20 cellular contexts compared by ENCODE assay signal in genomic region chr7:155209478-155209864, GRCh38.
DNase-seq lines count a peak whose midpoint lies in the region; ATAC-seq and TF ChIP-seq lines count a peak whose summit lies in the region.
"Had no signal": no experiment of that assay in that cellular context is flagged by ENCODE, and none has a peak within 500 bp of the region (broad histone marks: within the 10 kb centered on the region; RNA-seq: fewer than 3 reads in every experiment).

No MANE protein-coding gene starts in this region.

- peaks cover 49% of the 10 kb centered on the region for H3K4me1 Mint-ChIP-seq in activated CD4-positive, alpha-beta memory T cell treated with anti-CD3 and anti-CD28 coated beads for 36 hours (ENCODE audit: low read depth)
- peaks cover 40% of the 10 kb centered on the region for H3K4me1 Mint-ChIP-seq in activated CD4-positive, alpha-beta memory T cell treated with anti-CD3 and anti-CD28 coated beads, Interleukin-2, amount 10 ng/mL, durations not matched to agents 7 days and 5 days
- peaks cover 41% of the 10 kb centered on the region for H3K4me1 Mint-ChIP-seq in activated CD8-positive, alpha-beta T cell treated with anti-CD3 and anti-CD28 coated beads for 36 hours (ENCODE audit: low read depth)

- H3K27ac Mint-ChIP-seq in activated CD4-positive, alpha-beta memory T cell treated with anti-CD3 and anti-CD28 coated beads for 36 hours, result peak overlapping the region; percentile 29
- no peak overlapping the region for H3K27ac Mint-ChIP-seq in activated CD4-positive, alpha-beta memory T cell treated with anti-CD3 and anti-CD28 coated beads, Interleukin-2, amount 10 ng/mL, durations not matched to agents 7 days and 5 days
- H3K27ac Mint-ChIP-seq in activated CD8-positive, alpha-beta T cell treated with anti-CD3 and anti-CD28 coated beads for 36 hours, result no peak overlapping the region
- H3K27ac Mint-ChIP-seq: activated naive CD4-positive, alpha-beta T cell treated with anti-CD3 and anti-CD28 coated beads, Interleukin-2, amount 50 U/mL, for 72 hours had no signal

- no peak overlapping the region for H3K4me3 Mint-ChIP-seq in activated CD4-positive, alpha-beta memory T cell treated with anti-CD3 and anti-CD28 coated beads for 36 hours
- H3K4me3 Mint-ChIP-seq in activated CD4-positive, alpha-beta memory T cell treated with anti-CD3 and anti-CD28 coated beads, Interleukin-2, amount 10 ng/mL, durations not matched to agents 7 days and 5 days, result no peak overlapping the region
- H3K4me3 Mint-ChIP-seq in activated CD8-positive, alpha-beta T cell treated with anti-CD3 and anti-CD28 coated beads for 36 hours, result no peak overlapping the region
- H3K4me3 Mint-ChIP-seq: CD14-positive monocyte had no signal

- CTCF ChIA-PET in activated CD4-positive, alpha-beta memory T cell treated with anti-CD3 and anti-CD28 coated beads for 36 hours (lab: Charles Lee), result no interaction called here
- CTCF ChIA-PET in activated CD4-positive, alpha-beta memory T cell treated with anti-CD3 and anti-CD28 coated beads, Interleukin-2, amount 10 ng/mL, durations not matched to agents 7 days and 5 days (lab: Charles Lee), result no interaction called here
- CTCF ChIA-PET in activated CD8-positive, alpha-beta T cell treated with anti-CD3 and anti-CD28 coated beads for 36 hours (lab: Charles Lee), result interaction anchor here (0.9 to 1.0 kb wide), 2 partner anchors 20 to 135 kb away, joined by 3 to 4 read pairs; no protein-coding TSS in a partner anchor

- peaks cover 13 to 26% of the 10 kb centered on the region in 2 donors for H3K27me3 ChIP-seq in stomach smooth muscle (ENCODE audit: control insufficient read depth in 1 of 2, insufficient read depth in 2 of 2, low read length in 2 of 2)
- H3K27me3 ChIP-seq: ovary had no signal

- no peak overlapping the region for H3K9ac ChIP-seq in stomach smooth muscle (ENCODE audit: low read length in 2 of 2)

- H3K27ac ChIP-seq in stomach smooth muscle (ENCODE audit: low read length), result peak overlapping the region; percentile 18
- H3K27ac ChIP-seq: 22Rv1, ovary had no signal

- H3K4me3 ChIP-seq in stomach smooth muscle (ENCODE audit: low read length in 2 of 2), result no peak overlapping the region
- H3K4me3 ChIP-seq: coronary artery, ovary had no signal

- peaks cover 12% of the 10 kb centered on the region for H3K4me1 ChIP-seq in stomach smooth muscle (ENCODE audit: control insufficient read depth, insufficient read depth, low read length)

- no peak for TF ChIP-seq CTCF in activated CD8-positive, alpha-beta T cell treated with anti-CD3 and anti-CD28 coated beads for 36 hours (IDR thresholded peaks at IDR 0.05)

- H3K36me3 ChIP-seq in stomach smooth muscle (ENCODE audit: control insufficient read depth in 2 of 2, insufficient read depth in 2 of 2, low read length in 2 of 2), result no peaks in the 10 kb centered on the region
- H3K36me3 ChIP-seq: ovary had no signal

- ATAC-seq in activated CD8-positive, alpha-beta T cell treated with anti-CD3 and anti-CD28 coated beads for 36 hours, result no peak
- ATAC-seq in HG03025 (IDR thresholded peaks at IDR 0.05; ENCODE audit: low FRiP score, unreplicated experiment), result no peak
- ATAC-seq: activated naive CD4-positive, alpha-beta T cell treated with anti-CD3 and anti-CD28 coated beads, Interleukin-2, amount 50 U/mL, for 72 hours; SK-N-SH treated with all-trans-retinoic acid at 6 μM for 48 hours had no signal

- peaks cover 3% of the 10 kb centered on the region for H3K27me3 Mint-ChIP-seq in activated CD4-positive, alpha-beta memory T cell treated with anti-CD3 and anti-CD28 coated beads for 36 hours
- no peaks in the 10 kb centered on the region for H3K27me3 Mint-ChIP-seq in activated CD4-positive, alpha-beta memory T cell treated with anti-CD3 and anti-CD28 coated beads, Interleukin-2, amount 10 ng/mL, durations not matched to agents 7 days and 5 days
- H3K27me3 Mint-ChIP-seq in activated CD8-positive, alpha-beta T cell treated with anti-CD3 and anti-CD28 coated beads for 36 hours, result peaks cover 3% of the 10 kb centered on the region

- intact Hi-C loops in activated CD4-positive, alpha-beta memory T cell treated with anti-CD3 and anti-CD28 coated beads for 36 hours (cut with micrococcal nuclease), result loop anchor here (5.0 kb wide), 2 partner anchors 453 to 1683 kb away; partner anchors contain the start of gene LMBR1
- intact Hi-C loops in activated CD8-positive, alpha-beta T cell treated with anti-CD3 and anti-CD28 coated beads for 36 hours (cut with micrococcal nuclease), result loop anchor here (5.0 to 10.0 kb wide), 2 partner anchors 128 to 285 kb away; no protein-coding TSS in a partner anchor

- no peaks in the 10 kb centered on the region for H3K9me3 ChIP-seq in stomach smooth muscle (ENCODE audit: control insufficient read depth in 2 of 2, low read length in 2 of 2)
- H3K9me3 ChIP-seq: ovary had no signal

- DNase-seq in activated CD4-positive, alpha-beta memory T cell treated with anti-CD3 and anti-CD28 coated beads for 36 hours, result no peak
- DNase-seq in activated CD4-positive, alpha-beta memory T cell treated with anti-CD3 and anti-CD28 coated beads, Interleukin-2, amount 10 ng/mL, durations not matched to agents 7 days and 5 days, result no peak
- DNase-seq in activated CD8-positive, alpha-beta T cell treated with anti-CD3 and anti-CD28 coated beads for 36 hours, result peak; percentile 37
- DNase-seq in lung microvascular endothelial cell (ENCODE audit: low read depth in 2 of 2), result peak; percentile 13 to 63
- no peak for DNase-seq in DMS 273 (lab: John Stamatoyannopoulos, UW; ENCODE audit: unreplicated experiment)
- DNase-seq in stimulated activated CD4-positive, alpha-beta T cell treated with anti-CD3 and anti-CD28 coated beads, Interleukin-15, amount 100 ng/mL, for 24 hours, result no peak
- DNase-seq: activated CD4-positive, alpha-beta T cell treated with anti-CD3 and anti-CD28 coated beads for 4 hours; DMS53; foreskin melanocyte; NCI-H69; ovary; small intestine; stimulated activated CD8-positive, alpha-beta memory T cell treated with anti-CD3 and anti-CD28 coated beads, Interleukin-4, amount 100 ng/mL, for 48 hours had no signal

- H3K36me3 Mint-ChIP-seq in activated CD4-positive, alpha-beta memory T cell treated with anti-CD3 and anti-CD28 coated beads for 36 hours, result peaks cover 3% of the 10 kb centered on the region
- H3K36me3 Mint-ChIP-seq in activated CD4-positive, alpha-beta memory T cell treated with anti-CD3 and anti-CD28 coated beads, Interleukin-2, amount 10 ng/mL, durations not matched to agents 7 days and 5 days (ENCODE audit: low read depth), result peaks cover 7% of the 10 kb centered on the region
- H3K36me3 Mint-ChIP-seq in activated CD8-positive, alpha-beta T cell treated with anti-CD3 and anti-CD28 coated beads for 36 hours (ENCODE audit: low read depth), result peaks cover 2% of the 10 kb centered on the region
- H3K36me3 Mint-ChIP-seq: CD14-positive monocyte had no signal

- H3K9me3 Mint-ChIP-seq in activated CD4-positive, alpha-beta memory T cell treated with anti-CD3 and anti-CD28 coated beads for 36 hours, result peaks cover 5% of the 10 kb centered on the region
- H3K9me3 Mint-ChIP-seq in activated CD4-positive, alpha-beta memory T cell treated with anti-CD3 and anti-CD28 coated beads, Interleukin-2, amount 10 ng/mL, durations not matched to agents 7 days and 5 days, result peaks cover 3% of the 10 kb centered on the region
- peaks cover 8% of the 10 kb centered on the region for H3K9me3 Mint-ChIP-seq in activated CD8-positive, alpha-beta T cell treated with anti-CD3 and anti-CD28 coated beads for 36 hours

- POLR2A ChIA-PET in activated CD4-positive, alpha-beta memory T cell treated with anti-CD3 and anti-CD28 coated beads for 36 hours (lab: Charles Lee), result interaction anchor here (1.3 kb wide), 1 partner anchor 88 kb away, joined by 3 read pairs; the partner anchor contains the start of gene INSIG1
- POLR2A ChIA-PET in activated CD4-positive, alpha-beta memory T cell treated with anti-CD3 and anti-CD28 coated beads, Interleukin-2, amount 10 ng/mL, durations not matched to agents 7 days and 5 days (lab: Charles Lee), result interaction anchor here (1.0 kb wide), 1 partner anchor 87 kb away, joined by 3 read pairs; no protein-coding TSS in a partner anchor
- POLR2A ChIA-PET in activated CD8-positive, alpha-beta T cell treated with anti-CD3 and anti-CD28 coated beads for 36 hours (lab: Charles Lee), result no interaction called here

Comparison
In these comparisons a context has a peak if more than half of its experiments do, and no peak if none do; other contexts are left out.
1. DNase-seq: peak in activated CD8-positive, alpha-beta T cell treated with anti-CD3 and anti-CD28 coated beads for 36 hours (single experiment) and lung microvascular endothelial cell (2 of 2); none in activated CD4-positive, alpha-beta memory T cell treated with anti-CD3 and anti-CD28 coated beads for 36 hours (single experiment), activated CD4-positive, alpha-beta memory T cell treated with anti-CD3 and anti-CD28 coated beads, Interleukin-2, amount 10 ng/mL, durations not matched to agents 7 days and 5 days (single experiment), DMS 273 (single experiment) and stimulated activated CD4-positive, alpha-beta T cell treated with anti-CD3 and anti-CD28 coated beads, Interleukin-15, amount 100 ng/mL, for 24 hours (single experiment).